In genomic region chr10:132542086-132542775, GRCh38 we compare ENCODE assay signal across 16 cellular contexts. TPM values are rescaled to one million over a fixed set of nuclear protein-coding genes. Genes with fewer than 3 reads are reported as not detected.
A peak's percentile ranks its signal among the peaks of the same experiment; 100 is the strongest.
DNase-seq lines count a peak whose midpoint lies in the region; ATAC-seq and TF ChIP-seq lines count a peak whose summit lies in the region.
"Had no signal": no experiment of that assay in that cellular context is flagged by ENCODE, and none has a peak within 500 bp of the region (broad histone marks: within the 10 kb centered on the region; RNA-seq: fewer than 3 reads in every experiment).

No MANE protein-coding gene starts in this region.

- H3K27ac ChIP-seq in right cardiac atrium (ENCODE audit: low read length) = no peak overlapping the region
- H3K27ac ChIP-seq in heart right ventricle = no peak overlapping the region
- no peak overlapping the region for H3K27ac ChIP-seq in RWPE2 (ENCODE audit: poor library complexity, severe bottlenecking)
- H3K27ac ChIP-seq in lower lobe of right lung = no peak overlapping the region
- no peak overlapping the region for H3K27ac ChIP-seq in upper lobe of left lung
- H3K27ac ChIP-seq: PC-9 had no signal

- TF ChIP-seq EP300 in upper lobe of left lung (IDR thresholded peaks at IDR 0.05) = no peak

- H3K36me3 ChIP-seq in heart right ventricle = peaks cover 0 to 12% (median 0%) of the 10 kb centered on the region in 9 donors
- no peaks in the 10 kb centered on the region for H3K36me3 ChIP-seq in RWPE2 (ENCODE audit: low read depth)
- no peaks in the 10 kb centered on the region for H3K36me3 ChIP-seq in lower lobe of right lung
- H3K36me3 ChIP-seq in upper lobe of left lung = no peaks in the 10 kb centered on the region
- H3K36me3 ChIP-seq: adrenal gland had no signal

- TF ChIP-seq POLR2A in upper lobe of left lung (IDR thresholded peaks at IDR 0.05) = no peak

- ATAC-seq in right cardiac atrium = no peak
- no peak for ATAC-seq in heart right ventricle
- no peak for ATAC-seq in RWPE2 (ENCODE audit: low read depth)
- no peak for ATAC-seq in lower lobe of right lung
- no peak for ATAC-seq in upper lobe of left lung (ENCODE audit: low FRiP score in 2 of 2)
- ATAC-seq in GM21619 (IDR thresholded peaks at IDR 0.05; ENCODE audit: unreplicated experiment) = no peak

- 79% methylated on average over 19 of the region's 19 CpGs for WGBS in right cardiac atrium
- 77 to 79% methylated on average over 19 of the region's 19 CpGs for WGBS in heart right ventricle, 2 donors
- WGBS in upper lobe of left lung, 2 donors = 74 to 82% methylated on average over 15 to 19 of the region's 19 CpGs

- H3K27me3 ChIP-seq in right cardiac atrium (ENCODE audit: control insufficient read depth, insufficient read depth) (no peaks in the 10 kb centered on the region), heart right ventricle (no peaks in the 10 kb centered on the region), RWPE2 (ENCODE audit: insufficient read depth, poor library complexity, severe bottlenecking) (no peaks in the 10 kb centered on the region), lower lobe of right lung (ENCODE audit: low read depth) (no peaks in the 10 kb centered on the region), upper lobe of left lung (no peaks in the 10 kb centered on the region)
- H3K27me3 ChIP-seq: adrenal gland, stomach had no signal

- intact Hi-C loops in right cardiac atrium (cut with DNase I) (loop anchor here in 1 of 4 donors (10.0 kb wide), 1 partner anchor 93 kb away; no protein-coding TSS in a partner anchor), heart right ventricle (cut with DNase I) (loop anchor here in 2 of 10 donors (5.0 to 10.0 kb wide), 2 partner anchors 35 to 83 kb away; no protein-coding TSS in a partner anchor), lower lobe of right lung (cut with DNase I) (no loop called here)

- TF ChIP-seq CTCF in heart right ventricle (IDR thresholded peaks at IDR 0.05) (no peak), RWPE2 (IDR thresholded peaks at IDR 0.05; ENCODE audit: poor library complexity, severe bottlenecking) (no peak), lower lobe of right lung (IDR thresholded peaks at IDR 0.05) (no peak), upper lobe of left lung (IDR thresholded peaks at IDR 0.05) (no peak)

- H3K9me3 ChIP-seq in right cardiac atrium (ENCODE audit: control insufficient read depth, low read length) (no peaks in the 10 kb centered on the region), heart right ventricle (no peaks in the 10 kb centered on the region), RWPE2 (ENCODE audit: severe bottlenecking) (no peaks in the 10 kb centered on the region), lower lobe of right lung (no peaks in the 10 kb centered on the region), upper lobe of left lung (no peaks in the 10 kb centered on the region)
- H3K9me3 ChIP-seq: adrenal gland, stomach had no signal

- H3K4me3 ChIP-seq in right cardiac atrium (ENCODE audit: low read length) (no peak overlapping the region), heart right ventricle (no peak overlapping the region), RWPE2 (ENCODE audit: severe bottlenecking) (no peak overlapping the region), lower lobe of right lung (no peak overlapping the region), upper lobe of left lung (no peak overlapping the region)
- H3K4me3 ChIP-seq: adrenal gland, PC-9, stomach had no signal

- H3K4me1 ChIP-seq in right cardiac atrium (ENCODE audit: control insufficient read depth, insufficient read depth, low read length) = peaks cover 16% of the 10 kb centered on the region
- H3K4me1 ChIP-seq in heart right ventricle = peaks cover 31 to 87% (median 77%) of the 10 kb centered on the region in 9 donors
- no peaks in the 10 kb centered on the region for H3K4me1 ChIP-seq in RWPE2 (ENCODE audit: insufficient read depth, poor library complexity, severe bottlenecking)
- H3K4me1 ChIP-seq in lower lobe of right lung = peaks cover 78% of the 10 kb centered on the region
- peaks cover 59 to 83% (median 70%) of the 10 kb centered on the region in 4 donors for H3K4me1 ChIP-seq in upper lobe of left lung

- DNase-seq in right cardiac atrium (peak in 2 of 3 donors; percentile 46 to 47), heart right ventricle (no peak), RWPE2 (ENCODE audit: low spot score) (peak; percentile 28), lower lobe of right lung (peak; percentile 44), upper lobe of left lung (peak; percentile 26 to 49), medulla oblongata (ENCODE audit: extremely low spot score) (no peak)
- no peak for DNase-seq in stimulated activated CD4-positive, alpha-beta T cell treated with anti-CD3 and anti-CD28 coated beads, Interleukin-12 subunit alpha, Interleukin-12 subunit beta, amount 100 ng/mL, for 4 hours
- DNase-seq: dermis blood vessel endothelial cell, GF-D8, HFFc6, NCI-H1092, NCI-H510A, PC-9, stomach had no signal

RNA-seq across cellular contexts. Expression of gene INPP5A, which starts 4.6 kb away (rescaled TPM):
- 100 to 1,000 TPM in 2 of 4 donors, 10 to 100 TPM in 2; 92.0 to 116 (median 99.2) TPM for total RNA-seq in right cardiac atrium
- polyA plus RNA-seq in right cardiac atrium = 60.0 TPM
- total RNA-seq in heart right ventricle = 100 to 1,000 TPM in 8 of 10 donors, 10 to 100 TPM in 2; 92.6 to 122 (median 109) TPM
- polyA plus RNA-seq in heart right ventricle = 10 to 100 TPM; 30.4 to 45.1 TPM
- 34.1 TPM for total RNA-seq in lower lobe of right lung
- 10 to 100 TPM; 28.6 to 81.7 (median 44.8) TPM for total RNA-seq in upper lobe of left lung

Comparison
In these comparisons a context has a peak if more than half of its experiments do, and no peak if none do; other contexts are left out.
1. DNase-seq: peak in right cardiac atrium (2 of 3), RWPE2 (single experiment), lower lobe of right lung (single experiment) and upper lobe of left lung (2 of 2); none in heart right ventricle (0 of 2), stimulated activated CD4-positive, alpha-beta T cell treated with anti-CD3 and anti-CD28 coated beads, Interleukin-12 subunit alpha, Interleukin-12 subunit beta, amount 100 ng/mL, for 4 hours (single experiment) and medulla oblongata (single experiment).